In genomic region chr7:112500619-112501018, GRCh38 we compare ENCODE assay signal across 18 cellular contexts. TPM values are rescaled to one million over a fixed set of nuclear protein-coding genes. Genes with fewer than 3 reads are reported as not detected.
DNase-seq lines count a peak whose midpoint lies in the region; ATAC-seq and TF ChIP-seq lines count a peak whose summit lies in the region.
"Had no signal": no experiment of that assay in that cellular context is flagged by ENCODE, and none has a peak within 500 bp of the region (broad histone marks: within the 10 kb centered on the region; RNA-seq: fewer than 3 reads in every experiment).

No MANE protein-coding gene starts in this region.

- H3K36me3 ChIP-seq in adipocyte (ENCODE audit: control insufficient read depth, insufficient read depth, low read length, severe bottlenecking) = no peaks in the 10 kb centered on the region
- H3K36me3 ChIP-seq in Karpas-422 (ENCODE audit: insufficient read depth, low read length) = no peaks in the 10 kb centered on the region
- H3K36me3 ChIP-seq: heart left ventricle, right lobe of liver, suprapubic skin, WERI-Rb-1 had no signal

- TF ChIP-seq CTCF in AG09309 (IDR thresholded peaks at IDR 0.05; ENCODE audit: control insufficient read depth, insufficient read depth, low read depth, low read length, missing control alignments) = peak; percentile 14
- TF ChIP-seq CTCF in HFF-Myc (IDR thresholded peaks at IDR 0.05; ENCODE audit: low read depth, low read length, missing control alignments) = peak; percentile 3
- TF ChIP-seq CTCF in fibroblast of the aortic adventitia (IDR thresholded peaks at IDR 0.05; ENCODE audit: insufficient read depth, low read length) = peak; percentile 25
- no peak for TF ChIP-seq CTCF in omental fat pad (IDR thresholded peaks at IDR 0.05)

- H3K4me2 ChIP-seq in Karpas-422 (ENCODE audit: low read depth, low read length, poor library complexity, severe bottlenecking) = no peak overlapping the region
- H3K4me2 ChIP-seq: PC-9 had no signal

- H3K27me3 ChIP-seq in adipocyte (replicated peaks; ENCODE audit: control insufficient read depth, insufficient read depth, low read length) (no peaks in the 10 kb centered on the region), Karpas-422 (ENCODE audit: low read length) (no peaks in the 10 kb centered on the region)
- H3K27me3 ChIP-seq: heart left ventricle, right lobe of liver, suprapubic skin had no signal

- H3K4me1 ChIP-seq in adipocyte (ENCODE audit: control insufficient read depth, insufficient read depth, low read length) = peaks cover 12% of the 10 kb centered on the region
- no peaks in the 10 kb centered on the region for H3K4me1 ChIP-seq in Karpas-422 (ENCODE audit: low read length)

- H3K9ac ChIP-seq in adipocyte (ENCODE audit: low read length) = no peak overlapping the region
- no peak overlapping the region for H3K9ac ChIP-seq in Karpas-422 (ENCODE audit: low read length)

- ATAC-seq in omental fat pad (ENCODE audit: low FRiP score) (no peak), GM19351 (IDR thresholded peaks at IDR 0.05; ENCODE audit: unreplicated experiment) (no peak)
- ATAC-seq: activated CD8-positive, alpha-beta T cell treated with anti-CD3 and anti-CD28 coated beads, Interleukin-2, amount 10 ng/mL, durations not matched to agents 7 days and 5 days; GM12878; heart left ventricle; right lobe of liver had no signal

- H3K9me3 ChIP-seq in adipocyte (ENCODE audit: control insufficient read depth, low read length) = no peaks in the 10 kb centered on the region
- no peaks in the 10 kb centered on the region for H3K9me3 ChIP-seq in Karpas-422 (ENCODE audit: low read length)
- H3K9me3 ChIP-seq: heart left ventricle, right lobe of liver, suprapubic skin had no signal

- H2AFZ ChIP-seq in Karpas-422 (ENCODE audit: low read length) = no peak overlapping the region
- H2AFZ ChIP-seq: PC-9 had no signal

- H3K4me3 ChIP-seq in AG09309 (ENCODE audit: control insufficient read depth, low read depth, low read length) (no peak overlapping the region), HFF-Myc (replicated peaks; ENCODE audit: low read depth, low read length) (no peak overlapping the region), adipocyte (ENCODE audit: low read length) (no peak overlapping the region), fibroblast of the aortic adventitia (ENCODE audit: low read depth, low read length) (no peak overlapping the region), Karpas-422 (ENCODE audit: low read length) (no peak overlapping the region)
- H3K4me3 ChIP-seq: GM12878, heart left ventricle, PC-9, right lobe of liver, suprapubic skin had no signal

- H3K9me2 ChIP-seq in Karpas-422 (replicated peaks; ENCODE audit: insufficient read depth, low read length) = no peaks in the 10 kb centered on the region

- DNase-seq in AG09309 (ENCODE audit: low read depth) (no peak), HFF-Myc (ENCODE audit: extremely low read depth, low read depth) (no peak), adipocyte (ENCODE audit: low read depth) (peak; percentile 11), fibroblast of the aortic adventitia (ENCODE audit: low read depth) (peak; percentile 31), omental fat pad (ENCODE audit: low spot score) (no peak), Karpas-422 (no peak)
- DNase-seq: activated CD8-positive, alpha-beta T cell treated with anti-CD3 and anti-CD28 coated beads, Interleukin-2, amount 10 ng/mL, durations not matched to agents 7 days and 5 days; CD4-positive, CD25-positive, alpha-beta regulatory T cell; heart left ventricle; NCI-H446; PC-9; right lobe of liver; stimulated activated CD4-positive, alpha-beta T cell treated with anti-CD3 and anti-CD28 coated beads, Interleukin-2, amount 100 ng/mL, for 24 hours; WERI-Rb-1 had no signal

- H3K27ac ChIP-seq in Karpas-422 (ENCODE audit: low read length) = no peak overlapping the region
- H3K27ac ChIP-seq: heart left ventricle, PC-9, right lobe of liver, suprapubic skin, WERI-Rb-1 had no signal

- no peaks in the 10 kb centered on the region for H4K20me1 ChIP-seq in Karpas-422 (ENCODE audit: insufficient read depth, low read depth, low read length)

- H3K79me2 ChIP-seq in Karpas-422 (ENCODE audit: low read length) = no peaks in the 10 kb centered on the region

RNA-seq across cellular contexts. Expression of gene LSMEM1, which starts 19.8 kb away (rescaled TPM):
- 0.27 TPM in 1 of 2 replicates, not detected in the other for total RNA-seq in fibroblast of the aortic adventitia (ENCODE audit: low replicate concordance)
- 10 to 100 TPM in 1 of 4 donors, 1 to 10 TPM in 3; 1.8 to 10.2 (median 3.3) TPM for total RNA-seq in omental fat pad
- total RNA-seq in Karpas-422 (2014; rRNA removed; shearing (Covaris generic); ENCODE audit: low replicate concordance) = 0.15 and 1.3 TPM in 2 replicates
- total RNA-seq: H4 had no signal

RNA-seq across cellular contexts. Expression of gene IFRD1, which starts 50.4 kb away (rescaled TPM):
- total RNA-seq in fibroblast of the aortic adventitia (ENCODE audit: low replicate concordance) = 49.5 and 92.7 TPM in 2 replicates
- total RNA-seq in omental fat pad = 10 to 100 TPM; 78.5 to 85.1 (median 80.4) TPM
- total RNA-seq in Karpas-422 (2014; rRNA removed; shearing (Covaris generic); ENCODE audit: low replicate concordance) = 25.4 and 57.4 TPM in 2 replicates

Comparison
In these comparisons a context has a peak if more than half of its experiments do, and no peak if none do; other contexts are left out.
1. DNase-seq: peak in adipocyte (single experiment) and fibroblast of the aortic adventitia (single experiment); none in AG09309 (single experiment), HFF-Myc (single experiment), omental fat pad (single experiment) and Karpas-422 (single experiment).
2. CTCF ChIP-seq: peak in AG09309 (single experiment), HFF-Myc (single experiment) and fibroblast of the aortic adventitia (single experiment); none in omental fat pad (0 of 3).